8 cellular contexts compared by ENCODE assay signal in genomic region chr11:66344550-66345315, GRCh38. TPM values are rescaled to one million over a fixed set of nuclear protein-coding genes. Genes with fewer than 3 reads are reported as not detected.
DNase-seq lines count a peak whose midpoint lies in the region; ATAC-seq, FAIRE-seq and TF ChIP-seq lines count a peak whose summit lies in the region.

Gene BRMS1 (minus strand): TSS chr11:66345104. CDS start chr11:66342234, 2,870 bp downstream.

- no peaks in the 10 kb centered on the region for H3K9me3 ChIP-seq in upper lobe of left lung

- H3K27ac ChIP-seq in upper lobe of left lung: peak within 1 kb of the TSS; percentile 88 to 89 (median 89)

- ATAC-seq in HG02852 (IDR thresholded peaks at IDR 0.05; ENCODE audit: unreplicated experiment) (peak; percentile 69), left cardiac atrium (peak; percentile 87 to 91), upper lobe of left lung (ENCODE audit: low FRiP score in 2 of 2) (peak; percentile 94 to 95)

- H3K4me1 ChIP-seq in upper lobe of left lung: peaks cover 36 to 48% (median 46%) of the 10 kb centered on the region in 4 donors

- peak; percentile 97 for DNase-seq in GM12892 (ENCODE audit: insufficient read length)
- DNase-seq in NCI-H1694 (lab: John Stamatoyannopoulos, UW): peak; percentile 83
- peak; percentile 96 for DNase-seq in amniotic epithelial cell (ENCODE audit: low read depth)
- DNase-seq in left cardiac atrium: peak; percentile 100
- peak; percentile 100 for DNase-seq in posterior vena cava (ENCODE audit: low spot score)
- peak; percentile 92 to 99 for DNase-seq in upper lobe of left lung

- TF ChIP-seq EP300 in upper lobe of left lung (IDR thresholded peaks at IDR 0.05): peak in 1 of 4 donors; percentile 37

- FAIRE-seq in GM12892 (lab: Jason Lieb, UNC): peak; percentile 99

- TF ChIP-seq POLR2A in GM12892 (IDR thresholded peaks at IDR 0.05; ENCODE audit: low read depth, low read length) (peak; percentile 97), upper lobe of left lung (IDR thresholded peaks at IDR 0.05) (peak in 3 of 4 donors; percentile 73 to 93 (median 87))

- TF ChIP-seq CTCF in upper lobe of left lung (IDR thresholded peaks at IDR 0.05): peak in 4 of 6 experiments; percentile 54 to 68 (median 64)

- WGBS in upper lobe of left lung, 2 donors: 2 to 3% methylated on average over 3 to 23 of the region's 59 CpGs

- intact Hi-C loops in T-helper 1 cell treated with Interleukin-12 subunit alpha and Interleukin-12 subunit beta and Interleukin-4 antibody, amounts not matched to agents 30 ng/mL and 1 ng/mL, for 36 hours (cut with micrococcal nuclease): loop anchor here (1.0 to 10.0 kb wide), 12 partner anchors 16 to 1220 kb away; partner anchors contain the start of genes DPP3, FAU, MRPL49 and RAB1B
- intact Hi-C loops in left cardiac atrium (cut with DNase I): loop anchor here in 1 of 2 donors (5.0 kb wide), 1 partner anchor 43 kb away; no protein-coding TSS in a partner anchor
- intact Hi-C loops in posterior vena cava (cut with DNase I): no loop called here

- peaks cover 19 to 32% (median 28%) of the 10 kb centered on the region in 4 donors for H3K36me3 ChIP-seq in upper lobe of left lung

- peak within 1 kb of the TSS; percentile 74 to 98 (median 86) for H3K4me3 ChIP-seq in upper lobe of left lung

- H3K27me3 ChIP-seq in upper lobe of left lung: no peaks in the 10 kb centered on the region

RNA-seq across cellular contexts. Expression of gene BRMS1, which starts in this region (rescaled TPM):
- polyA plus RNA-seq in GM12892 (2012; ENCODE audit: missing spikeins): 24.6 TPM
- 53.7 and 53.8 TPM in 2 replicates for total RNA-seq in T-helper 1 cell treated with Interleukin-12 subunit alpha and Interleukin-12 subunit beta and Interleukin-4 antibody, amounts not matched to agents 30 ng/mL and 1 ng/mL, for 36 hours
- total RNA-seq in left cardiac atrium (10 to 100 TPM; 14.9 to 19.3 TPM), posterior vena cava (10 to 100 TPM; 20.4 to 22.0 TPM), upper lobe of left lung (10 to 100 TPM; 34.8 to 63.8 (median 37.1) TPM)

Comparison
In these comparisons a context has a peak if more than half of its experiments do, and no peak if none do; other contexts are left out.
1. Peak in every context shown above with its lines: DNase-seq, ATAC-seq, H3K4me3 ChIP-seq and H3K27ac ChIP-seq.